Comparison of ENCODE assay signal across 7 cellular contexts in the genomic region with DNA sequence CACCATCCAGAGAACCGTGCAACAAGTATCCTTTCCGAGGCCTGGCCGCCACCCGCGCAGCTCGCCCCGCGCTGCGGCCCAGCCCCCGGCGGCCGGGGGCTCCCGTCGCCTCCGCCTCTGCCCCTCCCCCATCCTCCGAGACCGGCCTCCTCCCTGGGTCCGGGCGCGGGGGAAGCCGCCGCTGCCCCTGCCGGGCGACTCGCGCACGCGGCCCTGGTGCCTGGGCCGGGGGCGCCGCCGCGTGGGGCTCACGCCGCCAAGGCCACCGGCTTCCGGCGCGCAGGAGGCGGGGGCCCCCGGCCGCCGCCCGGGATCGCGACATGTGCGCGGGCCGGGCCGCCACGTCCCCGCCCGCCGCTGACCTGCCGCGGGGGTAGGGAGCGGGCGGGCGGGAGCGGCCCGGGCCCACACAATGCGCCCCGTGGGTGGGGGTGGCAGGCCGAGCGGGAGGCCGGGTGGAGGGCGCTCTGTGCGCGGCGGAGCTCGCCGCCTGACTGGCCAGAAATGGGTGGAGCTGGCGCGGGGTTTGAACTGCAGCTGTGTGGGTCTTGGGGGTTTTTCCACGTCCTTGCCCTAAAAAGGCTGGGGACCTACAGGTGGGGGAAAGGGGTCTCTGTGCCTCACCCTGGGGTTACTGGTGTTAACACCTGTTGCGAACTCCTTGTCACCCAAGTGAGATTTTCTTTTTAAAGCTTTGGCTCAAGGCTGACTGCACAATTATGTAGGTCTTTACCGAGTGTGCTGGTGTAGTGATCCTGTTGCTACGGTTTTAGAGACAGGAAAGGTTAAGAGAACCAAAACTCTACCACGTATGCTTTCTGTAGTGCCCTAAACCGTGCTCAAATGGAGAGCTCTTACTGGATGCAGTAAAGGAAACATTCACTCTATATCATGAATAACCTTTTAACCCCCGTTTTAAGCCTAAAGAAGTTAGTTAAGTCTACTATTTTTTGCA. TPM values are rescaled to one million over a fixed set of nuclear protein-coding genes. Genes with fewer than 3 reads are reported as not detected.
DNase-seq lines count a peak whose midpoint lies in the region; ATAC-seq, FAIRE-seq and TF ChIP-seq lines count a peak whose summit lies in the region.

No MANE protein-coding gene starts in this region.

- no peak for TF ChIP-seq CTCF in LNCaP clone FGC (IDR thresholded peaks at IDR 0.05; ENCODE audit: control insufficient read depth, extremely low read depth, insufficient read depth)

- peaks cover 6% of the 10 kb centered on the region for H3K36me3 Mint-ChIP-seq in memory B cell

- ATAC-seq in GM21825 (IDR thresholded peaks at IDR 0.05; ENCODE audit: unreplicated experiment) (peak; percentile 51), memory B cell (ENCODE audit: low read depth) (peak; percentile 44)

- peaks cover 4 to 7% of the 10 kb centered on the region in 2 donors for H3K36me3 ChIP-seq in duodenal mucosa (ENCODE audit: control insufficient read depth in 1 of 2, insufficient read depth in 2 of 2, low read length in 2 of 2)

- peaks cover 33 to 40% of the 10 kb centered on the region in 2 donors for H3K4me1 ChIP-seq in duodenal mucosa (ENCODE audit: control insufficient read depth in 1 of 2, insufficient read depth in 2 of 2, low read length in 2 of 2)

- DNase-seq in GM12891 (ENCODE audit: insufficient read length, low spot score) = peak; percentile 37
- no peak for DNase-seq in LNCaP clone FGC (ENCODE audit: low read depth)
- peak; percentile 24 to 37 for DNase-seq in activated CD4-positive, alpha-beta T cell treated with anti-CD3 and anti-CD28 coated beads, Interleukin-2, amount 50 U/mL, for 4 hours
- DNase-seq in memory B cell (ENCODE audit: low spot score in 2 of 2) = peak; percentile 22 to 51
- peak; percentile 14 for DNase-seq in stimulated activated CD8-positive, alpha-beta memory T cell treated with anti-CD3 and anti-CD28 coated beads, Interleukin-12 subunit alpha, Interleukin-12 subunit beta, amount 100 ng/mL, for 1 hour (ENCODE audit: low read depth)

- H3K4me3 ChIP-seq in LNCaP clone FGC (ENCODE audit: low read depth, low read length) (peak overlapping the region; percentile 86), duodenal mucosa (ENCODE audit: low read depth in 1 of 2, low read length in 2 of 2) (peak overlapping the region; percentile 89 to 96)

- peak; percentile 86 for FAIRE-seq in GM12891 (lab: Jason Lieb, UNC)

- peak overlapping the region; percentile 95 for H3K27ac Mint-ChIP-seq in memory B cell

- H3K9me3 ChIP-seq in duodenal mucosa (ENCODE audit: control insufficient read depth in 1 of 2, low read length in 2 of 2) = no peaks in the 10 kb centered on the region

- peak overlapping the region; percentile 94 for H3K4me3 Mint-ChIP-seq in memory B cell

- H3K4me1 Mint-ChIP-seq in memory B cell = peaks cover 31% of the 10 kb centered on the region

- no peaks in the 10 kb centered on the region for H3K9me3 Mint-ChIP-seq in memory B cell

- H3K9ac ChIP-seq in duodenal mucosa (ENCODE audit: low read depth in 1 of 2, low read length in 2 of 2) = peak overlapping the region; percentile 76 to 86

- TF ChIP-seq POLR2A in GM12891 (IDR thresholded peaks at IDR 0.05; ENCODE audit: low read depth, low read length) = peak; percentile 46; the same call in 1 of the 2 replicates

- H3K27me3 Mint-ChIP-seq in memory B cell = no peaks in the 10 kb centered on the region

- no peaks in the 10 kb centered on the region for H3K27me3 ChIP-seq in duodenal mucosa (ENCODE audit: control insufficient read depth in 1 of 2, insufficient read depth in 2 of 2, low read length in 2 of 2)

- peak overlapping the region; percentile 92 for H3K27ac ChIP-seq in duodenal mucosa (ENCODE audit: low read depth, low read length)

TF ChIP-seq in GM12891, 5 proteins besides CTCF, POLR2A, EP300 and RAD21:
- TF ChIP-seq POU2F2 (IDR thresholded peaks at IDR 0.05; ENCODE audit: low read depth, low read length) (no peak), TAF1 (IDR thresholded peaks at IDR 0.05; ENCODE audit: low read depth, low read length) (0 out of 2 replicates have a peak, but pooled peaks have one; percentile 33)

RNA-seq across cellular contexts. Expression of a gene that starts 32.3 kb away (rescaled TPM):
- 27.1 TPM for polyA plus RNA-seq in GM12891 (2012; ENCODE audit: low read depth, missing spikeins)
